In the genomic region with DNA sequence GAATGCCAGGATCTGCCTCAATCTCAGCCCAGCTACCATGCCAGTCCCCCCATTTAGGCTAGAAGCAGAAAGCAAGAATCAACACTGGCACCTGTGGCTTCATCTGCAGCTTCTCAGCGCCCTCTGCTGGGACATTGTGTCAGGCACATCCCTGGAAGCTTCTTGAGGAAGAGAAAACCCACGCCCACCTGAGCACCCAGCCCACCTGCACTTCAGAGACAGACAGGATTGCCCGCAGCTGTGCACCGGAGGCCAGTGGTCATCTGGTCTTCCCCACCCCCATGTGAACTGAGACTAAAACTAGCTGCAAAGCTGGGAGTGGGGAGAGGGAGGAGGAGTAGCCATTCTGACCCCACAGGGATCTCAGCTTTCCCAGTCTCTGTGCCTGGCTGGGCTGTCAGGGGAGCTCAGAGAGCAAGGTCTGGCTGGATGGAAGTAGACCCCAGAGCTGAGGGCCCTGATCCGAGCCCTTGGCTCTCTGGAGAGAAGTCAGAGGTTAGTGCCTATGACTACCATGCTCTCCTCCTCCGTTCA, we compare ENCODE assay signal across 8 cellular contexts.
DNase-seq lines count a peak whose midpoint lies in the region; ATAC-seq and TF ChIP-seq lines count a peak whose summit lies in the region.

No MANE protein-coding gene starts in this region.

- no peaks in the 10 kb centered on the region for H3K9me3 ChIP-seq in T-helper 17 cell (ENCODE audit: control insufficient read depth, low read length, poor library complexity, severe bottlenecking)
- H3K9me3 ChIP-seq in breast epithelium = no peaks in the 10 kb centered on the region
- no peaks in the 10 kb centered on the region for H3K9me3 ChIP-seq in left lung

- intact Hi-C loops in breast epithelium (cut with DNase I; ENCODE audit: low total_unique reads) = no loop called here
- intact Hi-C loops in left lung (cut with DNase I) = no loop called here

- H3K27me3 ChIP-seq in breast epithelium = no peaks in the 10 kb centered on the region
- H3K27me3 ChIP-seq in left lung = no peaks in the 10 kb centered on the region

- peak in 3 of 5 experiments; percentile 12 to 34 (median 14) for DNase-seq in T-helper 2 cell
- DNase-seq in T-helper 2 cell treated with Interferon-gamma antibody and Interleukin-4, amounts not matched to agents 5 μg/mL and 100 μg/mL, for 36 hours (ENCODE audit: low spot score) = no peak
- DNase-seq in KBM-7 = peak; percentile 48
- DNase-seq in T-helper 17 cell = peak in 1 of 3 donors; percentile 16
- peak in 1 of 2 donors; percentile 40 for DNase-seq in breast epithelium (ENCODE audit: low spot score in 2 of 2)
- no peak for DNase-seq in left lung
- peak; percentile 4 for DNase-seq in stimulated activated CD8-positive, alpha-beta memory T cell treated with anti-CD3 and anti-CD28 coated beads, Interleukin-12 subunit alpha, Interleukin-12 subunit beta, amount 100 ng/mL, for 1 hour (ENCODE audit: low read depth)

- peak; percentile 46 for ATAC-seq in T-helper 17 cell
- peak; percentile 58 for ATAC-seq in left lung
- ATAC-seq in HG03565 (IDR thresholded peaks at IDR 0.05; ENCODE audit: unreplicated experiment) = no peak

- H3K27ac ChIP-seq in breast epithelium = no peak overlapping the region
- no peak overlapping the region for H3K27ac ChIP-seq in left lung

- no peaks in the 10 kb centered on the region for H3K36me3 Mint-ChIP-seq in T-helper 2 cell treated with Interferon-gamma antibody and Interleukin-4, amounts not matched to agents 5 μg/mL and 100 μg/mL, for 36 hours (ENCODE audit: low read depth)
- no peaks in the 10 kb centered on the region for H3K36me3 Mint-ChIP-seq in T-helper 17 cell (ENCODE audit: low read depth)

- TF ChIP-seq CTCF in breast epithelium (IDR thresholded peaks at IDR 0.05) (peak in 2 of 3 donors; percentile 36 to 47), left lung (IDR thresholded peaks at IDR 0.05) (peak; percentile 48 to 51)

- H3K4me1 Mint-ChIP-seq in T-helper 2 cell treated with Interferon-gamma antibody and Interleukin-4, amounts not matched to agents 5 μg/mL and 100 μg/mL, for 36 hours (ENCODE audit: low read depth) = no peaks in the 10 kb centered on the region
- H3K4me1 Mint-ChIP-seq in T-helper 17 cell = peaks cover 18% of the 10 kb centered on the region

- H3K27ac Mint-ChIP-seq in T-helper 2 cell treated with Interferon-gamma antibody and Interleukin-4, amounts not matched to agents 5 μg/mL and 100 μg/mL, for 36 hours = no peak overlapping the region
- no peak overlapping the region for H3K27ac Mint-ChIP-seq in T-helper 17 cell

- H3K4me1 ChIP-seq in breast epithelium = no peaks in the 10 kb centered on the region
- no peaks in the 10 kb centered on the region for H3K4me1 ChIP-seq in left lung

- no peak overlapping the region for H3K4me3 Mint-ChIP-seq in T-helper 2 cell treated with Interferon-gamma antibody and Interleukin-4, amounts not matched to agents 5 μg/mL and 100 μg/mL, for 36 hours
- no peak overlapping the region for H3K4me3 Mint-ChIP-seq in T-helper 17 cell

- peaks cover 3% of the 10 kb centered on the region for H3K27me3 Mint-ChIP-seq in T-helper 2 cell treated with Interferon-gamma antibody and Interleukin-4, amounts not matched to agents 5 μg/mL and 100 μg/mL, for 36 hours (ENCODE audit: low read depth)
- H3K27me3 Mint-ChIP-seq in T-helper 17 cell = peaks cover 68% of the 10 kb centered on the region

- TF ChIP-seq POLR2A in breast epithelium (IDR thresholded peaks at IDR 0.05) = no peak

- H3K9me3 Mint-ChIP-seq in T-helper 2 cell treated with Interferon-gamma antibody and Interleukin-4, amounts not matched to agents 5 μg/mL and 100 μg/mL, for 36 hours = no peaks in the 10 kb centered on the region

- in situ Hi-C loops in KBM-7 (cut with MboI; ENCODE audit: low pct_unique_long_range_greater_than_20kb, low sequenced_read_pairs) = no loop called here

- H3K36me3 ChIP-seq in breast epithelium (no peaks in the 10 kb centered on the region), left lung (no peaks in the 10 kb centered on the region)

- H3K4me3 ChIP-seq in breast epithelium (no peak overlapping the region), left lung (no peak overlapping the region)

Comparison
In these comparisons a context has a peak if more than half of its experiments do, and no peak if none do; other contexts are left out.
1. DNase-seq: peak in T-helper 2 cell (3 of 5), KBM-7 (single experiment) and stimulated activated CD8-positive, alpha-beta memory T cell treated with anti-CD3 and anti-CD28 coated beads, Interleukin-12 subunit alpha, Interleukin-12 subunit beta, amount 100 ng/mL, for 1 hour (single experiment); none in T-helper 2 cell treated with Interferon-gamma antibody and Interleukin-4, amounts not matched to agents 5 μg/mL and 100 μg/mL, for 36 hours (single experiment) and left lung (0 of 2).